ENCODE assay signal across 15 cellular contexts in genomic region chr3:10006048-10006761, GRCh38. TPM values are rescaled to one million over a fixed set of nuclear protein-coding genes. Genes with fewer than 3 reads are reported as not detected.
DNase-seq lines count a peak whose midpoint lies in the region; ATAC-seq, FAIRE-seq and TF ChIP-seq lines count a peak whose summit lies in the region.
"Had no signal": no experiment of that assay in that cellular context is flagged by ENCODE, and none has a peak within 500 bp of the region (broad histone marks: within the 10 kb centered on the region; RNA-seq: fewer than 3 reads in every experiment).

No MANE protein-coding gene starts in this region.

- BruUV-seq in HepG2 (replicated peaks; lab: Mats Ljungman, UMichigan) = TSS peak; percentile 33

- no peak overlapping the region for H3K27ac Mint-ChIP-seq in natural killer cell
- H3K27ac Mint-ChIP-seq in natural killer cell treated with Interleukin-12 subunit alpha and Interleukin-12 subunit beta and Interleukin-15 and Interleukin-18, amount 100 ng/mL, for 72 hours = peak overlapping the region in 1 of 2 donors; percentile 57
- H3K27ac Mint-ChIP-seq: CD8-positive, alpha-beta T cell had no signal

- peak overlapping the region in 1 of 3 experiments; percentile 11; a peak in 1 of 6 replicates for H3K4me3 ChIP-seq in HepG2 (replicated peaks in 1 of 3; ENCODE audit: insufficient read depth in 1 of 3, low read depth in 2 of 3, low read length in 3 of 3)
- H3K4me3 ChIP-seq: BLaER1 treated with 17β-estradiol and CSF1 and Interleukin-3, amounts not matched to agents 10 nM and 100 nM had no signal

- H3K36me3 Mint-ChIP-seq in natural killer cell = no peaks in the 10 kb centered on the region
- no peaks in the 10 kb centered on the region for H3K36me3 Mint-ChIP-seq in natural killer cell treated with Interleukin-12 subunit alpha and Interleukin-12 subunit beta and Interleukin-15 and Interleukin-18, amount 100 ng/mL, for 72 hours
- H3K36me3 Mint-ChIP-seq: CD8-positive, alpha-beta T cell had no signal

- H3K9ac ChIP-seq in HepG2 (ENCODE audit: insufficient read depth, low read depth, low read length) = peak overlapping the region; percentile 27; the same call in 1 of the 2 replicates
- H3K9ac ChIP-seq: BLaER1 treated with 17β-estradiol and CSF1 and Interleukin-3, amounts not matched to agents 10 nM and 100 nM had no signal

- no peaks in the 10 kb centered on the region for H3K9me3 Mint-ChIP-seq in natural killer cell
- H3K9me3 Mint-ChIP-seq in natural killer cell treated with Interleukin-12 subunit alpha and Interleukin-12 subunit beta and Interleukin-15 and Interleukin-18, amount 100 ng/mL, for 72 hours = no peaks in the 10 kb centered on the region
- H3K9me3 Mint-ChIP-seq: CD8-positive, alpha-beta T cell had no signal

- TF ChIP-seq RAD21 in HepG2 (CRISPR knock-in tag; IDR thresholded peaks at IDR 0.05) = no peak

- H3K27ac ChIP-seq in HepG2 (ENCODE audit: extremely low read length, insufficient read depth, low read length) = peak overlapping the region; percentile 72
- H3K27ac ChIP-seq: BLaER1 treated with 17β-estradiol and CSF1 and Interleukin-3, amounts not matched to agents 10 nM and 100 nM had no signal

- peaks cover 0 to 2% of the 10 kb centered on the region in 2 donors for H3K27me3 Mint-ChIP-seq in natural killer cell (ENCODE audit: low read depth in 2 of 2)
- no peaks in the 10 kb centered on the region for H3K27me3 Mint-ChIP-seq in natural killer cell treated with Interleukin-12 subunit alpha and Interleukin-12 subunit beta and Interleukin-15 and Interleukin-18, amount 100 ng/mL, for 72 hours

- no peaks in the 10 kb centered on the region; a peak in 1 of 5 replicates for H3K27me3 ChIP-seq in HepG2 (ENCODE audit: control insufficient read depth in 1 of 2, insufficient read depth in 2 of 2, low read length in 2 of 2)
- H3K27me3 ChIP-seq: BLaER1 treated with 17β-estradiol and CSF1 and Interleukin-3, amounts not matched to agents 10 nM and 100 nM had no signal

- no peak for DNase-seq in natural killer cell
- DNase-seq in natural killer cell treated with Interleukin-12 subunit alpha and Interleukin-12 subunit beta and Interleukin-15 and Interleukin-18, amount 100 ng/mL, for 72 hours (ENCODE audit: low spot score) = no peak
- DNase-seq in HepG2 (ENCODE audit: low spot score) = peak; percentile 43
- DNase-seq in NCI-H2107 (lab: John Stamatoyannopoulos, UW) = no peak
- DNase-seq: CD8-positive, alpha-beta T cell; DMS79 treated with DMSO at 0.1 percent for 48 hours; KG1; NCI-H1417 treated with DMSO at 0.1 percent for 48 hours; NCI-H187 treated with DMSO at 0.1 percent for 48 hours; NCI-H226; NCI-H524 had no signal

- peak overlapping the region; percentile 65 for H3K4me2 ChIP-seq in HepG2 (ENCODE audit: low read depth, low read length)

- no peaks in the 10 kb centered on the region for H3K9me3 ChIP-seq in HepG2 (ENCODE audit: low read length)
- H3K9me3 ChIP-seq: BLaER1 treated with 17β-estradiol and CSF1 and Interleukin-3, amounts not matched to agents 10 nM and 100 nM had no signal

- CTCF ChIA-PET in HepG2 (lab: Yijun Ruan, JAX; ENCODE audit: low intra/inter-chr PET ratio, low total read pairs) = no interaction called here

- H3K79me2 ChIP-seq in HepG2 (ENCODE audit: insufficient read depth, low read length) = no peaks in the 10 kb centered on the region

- in situ Hi-C loops in HepG2 (cut with HindIII; ENCODE audit: extremely low pct_ligation_motif_present, low pct_unique_long_range_greater_than_20kb) = no loop called here

- H4K20me1 ChIP-seq in HepG2 (ENCODE audit: insufficient read depth, low read length) = no peaks in the 10 kb centered on the region

- H3K4me1 Mint-ChIP-seq in natural killer cell = peaks cover 28 to 29% of the 10 kb centered on the region in 2 donors
- peaks cover 21 to 35% of the 10 kb centered on the region in 2 donors for H3K4me1 Mint-ChIP-seq in natural killer cell treated with Interleukin-12 subunit alpha and Interleukin-12 subunit beta and Interleukin-15 and Interleukin-18, amount 100 ng/mL, for 72 hours (ENCODE audit: low read depth in 2 of 2)

- 38% methylated on average over 10 of the region's 10 CpGs for WGBS in HepG2 (ENCODE audit: low lambda C conversion rate)

- TF ChIP-seq CTCF in natural killer cell (IDR thresholded peaks at IDR 0.05) = no peak
- 0 out of 2 replicates have a peak, but pooled peaks have one; percentile 7 for TF ChIP-seq CTCF in HepG2 (CRISPR knock-in tag; IDR thresholded peaks at IDR 0.05)

- H3K4me3 Mint-ChIP-seq in natural killer cell = peak overlapping the region; percentile 17
- H3K4me3 Mint-ChIP-seq in natural killer cell treated with Interleukin-12 subunit alpha and Interleukin-12 subunit beta and Interleukin-15 and Interleukin-18, amount 100 ng/mL, for 72 hours = no peak overlapping the region
- H3K4me3 Mint-ChIP-seq: CD8-positive, alpha-beta T cell had no signal

- FAIRE-seq in HepG2 (lab: Jason Lieb, UNC) = peak; percentile 88
- FAIRE-seq: D721Med, H54 had no signal

- H3K36me3 ChIP-seq in HepG2 (replicated peaks in 1 of 2; ENCODE audit: control insufficient read depth in 1 of 2, insufficient read depth in 2 of 2, low read length in 2 of 2) = peaks cover 2 to 12% of the 10 kb centered on the region in 2 experiments; a peak in 2 of 5 replicates

- ATAC-seq in natural killer cell = no peak
- ATAC-seq in natural killer cell treated with Interleukin-12 subunit alpha and Interleukin-12 subunit beta and Interleukin-15 and Interleukin-18, amount 100 ng/mL, for 72 hours = no peak
- peak; percentile 18 for ATAC-seq in HepG2
- no peak for ATAC-seq in HG03039 (IDR thresholded peaks at IDR 0.05; ENCODE audit: unreplicated experiment)
- ATAC-seq: CD8-positive, alpha-beta T cell had no signal

- H2AFZ ChIP-seq in HepG2 (ENCODE audit: low read length) = no peak overlapping the region

- H3K4me1 ChIP-seq in HepG2 (ENCODE audit: insufficient read depth, low read length) = peaks cover 61% of the 10 kb centered on the region

- TF ChIP-seq EP300 in HepG2 (IDR thresholded peaks at IDR 0.05; ENCODE audit: low read depth in 2 of 2, low read length in 2 of 2) (no peak; a peak in 1 of 4 replicates), HepG2 (CRISPR knock-in tag; IDR thresholded peaks at IDR 0.05; ENCODE audit: borderline replicate concordance) (no peak)

- TF ChIP-seq POLR2A in HepG2 (IDR thresholded peaks at IDR 0.05; ENCODE audit: insufficient read depth in 1 of 2, low read depth in 2 of 2, low read length in 2 of 2) = no peak; a peak in 1 of 4 replicates

- POLR2A ChIA-PET in HepG2 (lab: Yijun Ruan, JAX) = interaction anchor here (1.5 to 2.1 kb wide), 2 partner anchors 20 kb away, joined by 3 to 6 read pairs; partner anchors contain the start of genes EMC3 and FANCD2

- intact Hi-C loops in natural killer cell (cut with micrococcal nuclease) (no loop called here), HepG2 (cut with micrococcal nuclease; ENCODE audit: unreplicated experiment) (loop anchor here (10.0 kb wide), 1 partner anchor 61 kb away; no protein-coding TSS in a partner anchor)

RNA-seq across cellular contexts. Expression of gene EMC3, which starts 19.6 kb away (rescaled TPM):
- total RNA-seq in natural killer cell = 10 to 100 TPM; 48.5 to 50.4 (median 49.2) TPM
- 10 to 100 TPM; 62.5 to 65.8 TPM for total RNA-seq in natural killer cell treated with Interleukin-12 subunit alpha and Interleukin-12 subunit beta and Interleukin-15 and Interleukin-18, amount 100 ng/mL, for 72 hours
- total RNA-seq in HepG2 (2016; rRNA removed; fragmentation: Illumina TruSeq; extraction: Trizol) = 40.8 and 66.8 TPM in 2 replicates
- total RNA-seq in HepG2 (2016; cell fraction: cytosol; rRNA removed; fragmentation: Illumina TruSeq; extraction: Trizol; ENCODE audit: low read depth) = 14.6 and 17.1 TPM in 2 replicates
- total RNA-seq in HepG2 (2016; cell fraction: insoluble cytoplasmic fraction; rRNA removed; fragmentation: Illumina TruSeq; extraction: Trizol) = 41.6 and 65.7 TPM in 2 replicates
- 19.9 and 22.1 TPM in 2 replicates for total RNA-seq in HepG2 (2016; cell fraction: membrane; rRNA removed; fragmentation: Illumina TruSeq; extraction: Trizol)
- total RNA-seq in HepG2 (2016; cell fraction: nucleus; rRNA removed; fragmentation: Illumina TruSeq; extraction: Trizol) = 47.8 and 53.5 TPM in 2 replicates
- 86.6 and 90.5 TPM in 2 replicates for polyA plus RNA-seq in HepG2 (2011; rRNA removed)
- 65.3 and 87.0 TPM in 2 replicates for polyA plus RNA-seq in HepG2 (2011; cell fraction: cytosol; rRNA removed)
- 27.6 and 31.9 TPM in 2 replicates for polyA plus RNA-seq in HepG2 (2011; cell fraction: nucleus; rRNA removed)
- polyA plus RNA-seq in HepG2 (2012) = 39.7 and 61.7 TPM in 2 replicates
- polyA plus RNA-seq in HepG2 (2016; cell fraction: cytosol; fragmentation: Illumina TruSeq; extraction: Trizol; ENCODE audit: low read depth) = 24.0 and 26.2 TPM in 2 replicates
- 36.3 and 39.9 TPM in 2 replicates for polyA plus RNA-seq in HepG2 (2016; cell fraction: insoluble cytoplasmic fraction; fragmentation: Illumina TruSeq; extraction: Trizol; ENCODE audit: low read depth)
- polyA plus RNA-seq in HepG2 (2016; cell fraction: membrane; fragmentation: Illumina TruSeq; extraction: Trizol; ENCODE audit: low read depth) = 16.5 and 19.2 TPM in 2 replicates
- polyA plus RNA-seq in HepG2 (2016; cell fraction: nucleus; fragmentation: Illumina TruSeq; extraction: Trizol; ENCODE audit: insufficient read depth, low read depth) = 76.8 and 84.3 TPM in 2 replicates
- polyA minus RNA-seq in HepG2 (2011; rRNA and poly(A)+ RNA removed; ENCODE audit: low replicate concordance) = 52.3 and 99.5 TPM in 2 replicates
- 18.1 and 22.0 TPM in 2 replicates for polyA minus RNA-seq in HepG2 (2011; cell fraction: cytosol; rRNA and poly(A)+ RNA removed)
- 11.1 and 14.2 TPM in 2 replicates for polyA minus RNA-seq in HepG2 (2011; cell fraction: nucleus; rRNA and poly(A)+ RNA removed)

RNA-seq across cellular contexts. Expression of gene FANCD2, which starts 20.0 kb away (rescaled TPM):
- total RNA-seq in natural killer cell (10 to 100 TPM in 2 of 3 donors, 1 to 10 TPM in 1; 9.0 to 15.7 (median 14.6) TPM), HepG2 (2016; rRNA removed; fragmentation: Illumina TruSeq; extraction: Trizol) (42.0 and 51.9 TPM in 2 replicates)
- 100 to 1,000 TPM in 1 of 2 donors, 10 to 100 TPM in 1; 35.0 to 110 TPM for total RNA-seq in natural killer cell treated with Interleukin-12 subunit alpha and Interleukin-12 subunit beta and Interleukin-15 and Interleukin-18, amount 100 ng/mL, for 72 hours
- 7.2 and 11.1 TPM in 2 replicates for total RNA-seq in HepG2 (2016; cell fraction: cytosol; rRNA removed; fragmentation: Illumina TruSeq; extraction: Trizol; ENCODE audit: low read depth)
- 43.6 and 50.7 TPM in 2 replicates for total RNA-seq in HepG2 (2016; cell fraction: insoluble cytoplasmic fraction; rRNA removed; fragmentation: Illumina TruSeq; extraction: Trizol)
- total RNA-seq in HepG2 (2016; cell fraction: membrane; rRNA removed; fragmentation: Illumina TruSeq; extraction: Trizol) = 12.3 and 17.6 TPM in 2 replicates
- 36.8 and 37.0 TPM in 2 replicates for total RNA-seq in HepG2 (2016; cell fraction: nucleus; rRNA removed; fragmentation: Illumina TruSeq; extraction: Trizol)
- 7.7 and 10.1 TPM in 2 replicates for polyA plus RNA-seq in HepG2 (2011; rRNA removed)
- 4.6 and 4.7 TPM in 2 replicates for polyA plus RNA-seq in HepG2 (2011; cell fraction: cytosol; rRNA removed)
- 12.9 and 16.1 TPM in 2 replicates for polyA plus RNA-seq in HepG2 (2011; cell fraction: nucleus; rRNA removed)
- 6.2 and 11.1 TPM in 2 replicates for polyA plus RNA-seq in HepG2 (2012)
- 1.6 and 2.0 TPM in 2 replicates for polyA plus RNA-seq in HepG2 (2016; cell fraction: cytosol; fragmentation: Illumina TruSeq; extraction: Trizol; ENCODE audit: low read depth)
- polyA plus RNA-seq in HepG2 (2016; cell fraction: insoluble cytoplasmic fraction; fragmentation: Illumina TruSeq; extraction: Trizol; ENCODE audit: low read depth) = 22.4 and 28.6 TPM in 2 replicates
- polyA plus RNA-seq in HepG2 (2016; cell fraction: membrane; fragmentation: Illumina TruSeq; extraction: Trizol; ENCODE audit: low read depth) = 2.9 and 4.6 TPM in 2 replicates
- 45.0 and 47.0 TPM in 2 replicates for polyA plus RNA-seq in HepG2 (2016; cell fraction: nucleus; fragmentation: Illumina TruSeq; extraction: Trizol; ENCODE audit: insufficient read depth, low read depth)
- polyA minus RNA-seq in HepG2 (2011; rRNA and poly(A)+ RNA removed; ENCODE audit: low replicate concordance) = 14.3 and 46.5 TPM in 2 replicates
- 13.4 and 17.9 TPM in 2 replicates for polyA minus RNA-seq in HepG2 (2011; cell fraction: cytosol; rRNA and poly(A)+ RNA removed)
- 22.5 and 25.8 TPM in 2 replicates for polyA minus RNA-seq in HepG2 (2011; cell fraction: nucleus; rRNA and poly(A)+ RNA removed)

RNA-seq across cellular contexts. Expression of gene PRRT3, which starts 54.0 kb away (rescaled TPM):
- 1 to 10 TPM; 2.2 to 5.1 (median 4.8) TPM for total RNA-seq in natural killer cell
- total RNA-seq in natural killer cell treated with Interleukin-12 subunit alpha and Interleukin-12 subunit beta and Interleukin-15 and Interleukin-18, amount 100 ng/mL, for 72 hours = 10 to 100 TPM; 13.4 to 13.7 TPM
- 0.29 and 0.44 TPM in 2 replicates for total RNA-seq in HepG2 (2016; rRNA removed; fragmentation: Illumina TruSeq; extraction: Trizol)
- total RNA-seq in HepG2 (2016; cell fraction: cytosol; rRNA removed; fragmentation: Illumina TruSeq; extraction: Trizol; ENCODE audit: low read depth) = 0.30 and 0.44 TPM in 2 replicates
- total RNA-seq in HepG2 (2016; cell fraction: insoluble cytoplasmic fraction; rRNA removed; fragmentation: Illumina TruSeq; extraction: Trizol) = 0.19 and 0.37 TPM in 2 replicates
- total RNA-seq in HepG2 (2016; cell fraction: membrane; rRNA removed; fragmentation: Illumina TruSeq; extraction: Trizol) = 0.37 and 0.41 TPM in 2 replicates
- 0.34 and 0.47 TPM in 2 replicates for total RNA-seq in HepG2 (2016; cell fraction: nucleus; rRNA removed; fragmentation: Illumina TruSeq; extraction: Trizol)
- polyA plus RNA-seq in HepG2 (2011; rRNA removed) = 0.22 and 0.26 TPM in 2 replicates
- 0.21 and 0.32 TPM in 2 replicates for polyA plus RNA-seq in HepG2 (2011; cell fraction: cytosol; rRNA removed)
- polyA plus RNA-seq in HepG2 (2011; cell fraction: nucleus; rRNA removed) = 0.61 and 0.68 TPM in 2 replicates
- polyA plus RNA-seq in HepG2 (2012) = 0.27 and 0.59 TPM in 2 replicates
- 0.18 and 0.20 TPM in 2 replicates for polyA plus RNA-seq in HepG2 (2016; cell fraction: cytosol; fragmentation: Illumina TruSeq; extraction: Trizol; ENCODE audit: low read depth)
- 0.21 and 0.25 TPM in 2 replicates for polyA plus RNA-seq in HepG2 (2016; cell fraction: insoluble cytoplasmic fraction; fragmentation: Illumina TruSeq; extraction: Trizol; ENCODE audit: low read depth)
- polyA plus RNA-seq in HepG2 (2016; cell fraction: membrane; fragmentation: Illumina TruSeq; extraction: Trizol; ENCODE audit: low read depth) = 0.25 and 0.29 TPM in 2 replicates
- polyA plus RNA-seq in HepG2 (2016; cell fraction: nucleus; fragmentation: Illumina TruSeq; extraction: Trizol; ENCODE audit: insufficient read depth, low read depth) = 0.30 and 0.43 TPM in 2 replicates
- 0.63 and 0.66 TPM in 2 replicates for polyA minus RNA-seq in HepG2 (2011; rRNA and poly(A)+ RNA removed; ENCODE audit: low replicate concordance)
- polyA minus RNA-seq in HepG2 (2011; cell fraction: cytosol; rRNA and poly(A)+ RNA removed) = 0.18 and 0.30 TPM in 2 replicates
- 0.75 and 0.90 TPM in 2 replicates for polyA minus RNA-seq in HepG2 (2011; cell fraction: nucleus; rRNA and poly(A)+ RNA removed)
